18 cellular contexts compared by ENCODE assay signal in the genomic region with DNA sequence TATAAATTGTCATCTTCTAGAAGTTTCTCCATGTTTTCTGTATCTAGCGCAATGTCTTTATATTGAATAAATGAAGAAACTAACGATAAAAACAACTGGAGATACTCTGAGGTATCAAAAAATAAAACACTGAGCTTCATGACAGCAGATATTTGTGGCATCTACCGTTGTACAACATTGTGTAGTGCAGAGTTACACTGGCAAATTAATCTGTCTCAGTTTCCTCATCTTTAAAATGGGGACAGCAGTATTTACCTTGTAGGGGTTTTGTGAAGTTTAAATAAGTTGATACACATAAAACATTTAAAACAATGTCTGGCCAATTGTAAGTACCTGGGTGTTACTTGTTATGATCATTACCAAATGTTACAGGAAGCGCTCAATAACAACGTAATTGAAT. TPM values are rescaled to one million over a fixed set of nuclear protein-coding genes. Genes with fewer than 3 reads are reported as not detected.
DNase-seq lines count a peak whose midpoint lies in the region; ATAC-seq, FAIRE-seq and TF ChIP-seq lines count a peak whose summit lies in the region.
"Had no signal": no experiment of that assay in that cellular context is flagged by ENCODE, and none has a peak within 500 bp of the region (broad histone marks: within the 10 kb centered on the region; RNA-seq: fewer than 3 reads in every experiment).

No MANE protein-coding gene starts in this region.

- H3K4me2 ChIP-seq in Karpas-422 (ENCODE audit: low read depth, low read length, poor library complexity, severe bottlenecking) = peak overlapping the region; percentile 82
- no peak overlapping the region for H3K4me2 ChIP-seq in K562 (ENCODE audit: insufficient read depth, low read length)
- H3K4me2 ChIP-seq in smooth muscle cell = no peak overlapping the region

- TF ChIP-seq POLR2A in K562 (conservative IDR thresholded peaks at IDR 0.05) = no peak

- 84% methylated on average over 5 of the region's 5 CpGs for WGBS in K562 (ENCODE audit: insufficient coverage, low coverage, missing lambda C conversion rate)
- WGBS in smooth muscle cell (ENCODE audit: low lambda C conversion rate) = over 99% methylated on average over 5 of the region's 5 CpGs

- no peaks in the 10 kb centered on the region for H3K9me3 Mint-ChIP-seq in activated T-cell treated with anti-CD3 and anti-CD28 coated beads, Interleukin-2, amount 50 U/mL, for 72 hours
- peaks cover 2% of the 10 kb centered on the region for H3K9me3 Mint-ChIP-seq in activated CD4-positive, alpha-beta T cell treated with anti-CD3 and anti-CD28 coated beads, Interleukin-2, amount 10 ng/mL, durations not matched to agents 7 days and 5 days

- POLR2A ChIA-PET in K562 (lab: Yijun Ruan, JAX) = interaction anchor here (1.2 to 2.5 kb wide), 2 partner anchors 9 kb away, joined by 3 to 11 read pairs; no protein-coding TSS in a partner anchor
- POLR2A ChIA-PET in activated CD4-positive, alpha-beta T cell treated with anti-CD3 and anti-CD28 coated beads, Interleukin-2, amount 10 ng/mL, durations not matched to agents 7 days and 5 days (lab: Charles Lee) = no interaction called here

- no peak for ATAC-seq in activated T-cell treated with anti-CD3 and anti-CD28 coated beads, Interleukin-2, amount 50 U/mL, for 72 hours (replicated peaks in 1 of 2)
- no peak for ATAC-seq in K562
- ATAC-seq in SK-N-SH treated with all-trans-retinoic acid at 6 μM for 48 hours = no peak
- ATAC-seq in GM18858 (IDR thresholded peaks at IDR 0.05; ENCODE audit: unreplicated experiment) = no peak

- peak overlapping the region; percentile 93 for H3K27ac Mint-ChIP-seq in activated T-cell treated with anti-CD3 and anti-CD28 coated beads, Interleukin-2, amount 50 U/mL, for 72 hours
- no peak overlapping the region for H3K27ac Mint-ChIP-seq in activated CD4-positive, alpha-beta T cell treated with anti-CD3 and anti-CD28 coated beads, Interleukin-2, amount 10 ng/mL, durations not matched to agents 7 days and 5 days

- no peaks in the 10 kb centered on the region for H3K27me3 Mint-ChIP-seq in activated T-cell treated with anti-CD3 and anti-CD28 coated beads, Interleukin-2, amount 50 U/mL, for 72 hours (ENCODE audit: low read depth)
- no peaks in the 10 kb centered on the region for H3K27me3 Mint-ChIP-seq in activated CD4-positive, alpha-beta T cell treated with anti-CD3 and anti-CD28 coated beads, Interleukin-2, amount 10 ng/mL, durations not matched to agents 7 days and 5 days

- H4K20me1 ChIP-seq in Karpas-422 (ENCODE audit: insufficient read depth, low read depth, low read length) = peaks cover 94% of the 10 kb centered on the region
- peaks cover 7% of the 10 kb centered on the region; the same call in 1 of the 2 replicates for H4K20me1 ChIP-seq in K562 (replicated peaks; ENCODE audit: control insufficient read depth, insufficient read depth, low read length)
- H4K20me1 ChIP-seq in smooth muscle cell (ENCODE audit: low read depth) = peaks cover 100% of the 10 kb centered on the region

- no peak overlapping the region for H3K9ac ChIP-seq in Karpas-422 (ENCODE audit: low read length)
- no peak overlapping the region for H3K9ac ChIP-seq in K562 (ENCODE audit: insufficient read depth in 1 of 2, low read depth in 2 of 2, low read length in 2 of 2)
- no peak overlapping the region for H3K9ac ChIP-seq in smooth muscle cell (ENCODE audit: low read depth)

- in situ Hi-C loops in K562 (cut with MboI) = no loop called here

- no peaks in the 10 kb centered on the region for H3K9me3 ChIP-seq in Karpas-422 (ENCODE audit: low read length)
- H3K9me3 ChIP-seq in K562 (replicated peaks; ENCODE audit: control insufficient read depth, insufficient read depth, low read depth, low read length) = no peaks in the 10 kb centered on the region
- no peaks in the 10 kb centered on the region for H3K9me3 ChIP-seq in smooth muscle cell (replicated peaks; ENCODE audit: low read depth)
- H3K9me3 ChIP-seq: SJSA1 had no signal

- peaks cover 98% of the 10 kb centered on the region for H3K4me1 ChIP-seq in Karpas-422 (ENCODE audit: low read length)
- peaks cover 11 to 62% of the 10 kb centered on the region in 2 experiments for H3K4me1 ChIP-seq in K562 (replicated peaks in 1 of 2; ENCODE audit: control insufficient read depth in 2 of 2, insufficient read depth in 2 of 2, low read length in 2 of 2)
- peaks cover 66% of the 10 kb centered on the region for H3K4me1 ChIP-seq in smooth muscle cell (ENCODE audit: low read depth)

- H2AFZ ChIP-seq in Karpas-422 (ENCODE audit: low read length) (no peak overlapping the region), K562 (ENCODE audit: low read depth, low read length) (no peak overlapping the region), smooth muscle cell (ENCODE audit: low read depth) (no peak overlapping the region)

- no peaks in the 10 kb centered on the region for H3K27me3 ChIP-seq in Karpas-422 (ENCODE audit: low read length)
- H3K27me3 ChIP-seq in K562 (ENCODE audit: control insufficient read depth in 2 of 2, insufficient read depth in 2 of 2, low read length in 2 of 2) = no peaks in the 10 kb centered on the region
- H3K27me3 ChIP-seq in smooth muscle cell (ENCODE audit: low read depth) = no peaks in the 10 kb centered on the region
- H3K27me3 ChIP-seq: SJSA1 had no signal

- H3F3A ChIP-seq in smooth muscle cell (ENCODE audit: low read depth) = peaks cover 3% of the 10 kb centered on the region

- H3K36me3 ChIP-seq in Karpas-422 (ENCODE audit: insufficient read depth, low read length) (peaks cover 24% of the 10 kb centered on the region; the same call in 1 of the 2 replicates), K562 (ENCODE audit: control insufficient read depth, insufficient read depth, low read length) (peaks cover 11% of the 10 kb centered on the region; the same call in 1 of the 3 replicates), smooth muscle cell (ENCODE audit: low read depth) (no peaks in the 10 kb centered on the region)

- H3K27ac ChIP-seq in Karpas-422 (ENCODE audit: low read length) = peak overlapping the region; percentile 93
- H3K27ac ChIP-seq in K562 (ENCODE audit: extremely low read depth, low read depth, low read length) = peak overlapping the region; percentile 65; the same call in 1 of the 3 replicates
- peak overlapping the region; percentile 69 for H3K27ac ChIP-seq in smooth muscle cell (ENCODE audit: low read depth)
- H3K27ac ChIP-seq: C4-2B, SJSA1 had no signal

- H3K9me1 ChIP-seq in K562 (ENCODE audit: control insufficient read depth, insufficient read depth, low read length) = no peaks in the 10 kb centered on the region

- peaks cover 100% of the 10 kb centered on the region for H3K79me2 ChIP-seq in Karpas-422 (ENCODE audit: low read length)
- peaks cover 99% of the 10 kb centered on the region for H3K79me2 ChIP-seq in K562 (ENCODE audit: control insufficient read depth, insufficient read depth, low read length)
- peaks cover 100% of the 10 kb centered on the region for H3K79me2 ChIP-seq in smooth muscle cell (ENCODE audit: low read depth)

- no peak for TF ChIP-seq CTCF in K562 (IDR thresholded peaks at IDR 0.05 in 2 of 3, conservative IDR thresholded peaks at IDR 0.05 in 1 of 3; ENCODE audit: insufficient read depth in 2 of 3, low read depth in 1 of 3, low read length in 3 of 3)
- no peak for TF ChIP-seq CTCF in smooth muscle cell (IDR thresholded peaks at IDR 0.05; ENCODE audit: borderline replicate concordance, insufficient read depth, poor library complexity, severe bottlenecking)

- intact Hi-C loops in K562 (cut with micrococcal nuclease) = no loop called here

- CTCF ChIA-PET in K562 (lab: Yijun Ruan, JAX; ENCODE audit: low intra/inter-chr PET ratio) = no interaction called here
- CTCF ChIA-PET in activated CD4-positive, alpha-beta T cell treated with anti-CD3 and anti-CD28 coated beads, Interleukin-2, amount 10 ng/mL, durations not matched to agents 7 days and 5 days (lab: Charles Lee) = no interaction called here

- no peaks in the 10 kb centered on the region for H3K36me3 Mint-ChIP-seq in activated T-cell treated with anti-CD3 and anti-CD28 coated beads, Interleukin-2, amount 50 U/mL, for 72 hours (ENCODE audit: insufficient read depth in 2 of 2)
- peaks cover 15% of the 10 kb centered on the region for H3K36me3 Mint-ChIP-seq in activated CD4-positive, alpha-beta T cell treated with anti-CD3 and anti-CD28 coated beads, Interleukin-2, amount 10 ng/mL, durations not matched to agents 7 days and 5 days (ENCODE audit: low read depth)

- no peaks in the 10 kb centered on the region for H3K9me2 ChIP-seq in Karpas-422 (replicated peaks; ENCODE audit: insufficient read depth, low read length)

- TF ChIP-seq RAD21 in K562 (CRISPR knock-in tag; conservative IDR thresholded peaks at IDR 0.05 in 1 of 2, IDR thresholded peaks at IDR 0.05 in 1 of 2) = no peak

- no TSS peak for BruUV-seq in K562 (replicated peaks; lab: Mats Ljungman, UMichigan)

- DNase-seq in activated T-cell treated with anti-CD3 and anti-CD28 coated beads, Interleukin-2, amount 50 U/mL, for 72 hours = no peak
- no peak for DNase-seq in activated T-cell treated with anti-CD3 and anti-CD28 coated beads, Interleukin-2, amount 50 U/mL, for 48 hours
- no peak for DNase-seq in Karpas-422
- no peak for DNase-seq in K562 (ENCODE audit: extremely low read depth in 1 of 4, low spot score in 3 of 4)
- no peak for DNase-seq in smooth muscle cell (lab: John Stamatoyannopoulos, UW; ENCODE audit: unreplicated experiment)
- no peak for DNase-seq in activated CD4-positive, alpha-beta T cell treated with anti-CD3 and anti-CD28 coated beads, Interleukin-2, amount 10 ng/mL, durations not matched to agents 7 days and 5 days
- DNase-seq: 8988T, GF-D8, GOT3, NCI-H1436, NCI-H2081 treated with DMSO at 0.1 percent for 48 hours, NCI-H526 treated with DMSO at 0.1 percent for 48 hours, OCI-M1 had no signal

- no peak overlapping the region for H3K4me3 ChIP-seq in Karpas-422 (ENCODE audit: low read length)
- H3K4me3 ChIP-seq in K562 = no peak overlapping the region
- no peak overlapping the region for H3K4me3 ChIP-seq in smooth muscle cell
- H3K4me3 ChIP-seq: SJSA1 had no signal

- FAIRE-seq in K562 (lab: Jason Lieb, UNC) = no peak
- FAIRE-seq: D721Med had no signal

- peak overlapping the region in 1 of 2 donors; percentile 74 for H3K4me3 Mint-ChIP-seq in activated T-cell treated with anti-CD3 and anti-CD28 coated beads, Interleukin-2, amount 50 U/mL, for 72 hours
- H3K4me3 Mint-ChIP-seq in activated CD4-positive, alpha-beta T cell treated with anti-CD3 and anti-CD28 coated beads, Interleukin-2, amount 10 ng/mL, durations not matched to agents 7 days and 5 days = no peak overlapping the region

- no peak for TF ChIP-seq EP300 in K562 (IDR thresholded peaks at IDR 0.05; ENCODE audit: low read length)

- peaks cover 51% of the 10 kb centered on the region for H3K4me1 Mint-ChIP-seq in activated T-cell treated with anti-CD3 and anti-CD28 coated beads, Interleukin-2, amount 50 U/mL, for 72 hours (ENCODE audit: low read depth)
- H3K4me1 Mint-ChIP-seq in activated CD4-positive, alpha-beta T cell treated with anti-CD3 and anti-CD28 coated beads, Interleukin-2, amount 10 ng/mL, durations not matched to agents 7 days and 5 days = peaks cover 40% of the 10 kb centered on the region

RNA-seq across cellular contexts. Expression of gene ITGB1, which starts 10.4 kb away (rescaled TPM):
- 10 to 100 TPM; 52.3 to 91.2 TPM for total RNA-seq in activated T-cell treated with anti-CD3 and anti-CD28 coated beads, Interleukin-2, amount 50 U/mL, for 72 hours
- 526 and 559 TPM in 2 replicates for total RNA-seq in Karpas-422 (2014; rRNA removed; shearing (Covaris generic); ENCODE audit: low replicate concordance)
- total RNA-seq in K562 (2011; cell fraction: chromatin; rRNA removed; ENCODE audit: low replicate concordance) = 67.4 and 220 TPM in 2 replicates
- total RNA-seq in K562 (2011; cell fraction: nucleolus; rRNA removed) = 103 and 140 TPM in 2 replicates
- total RNA-seq in K562 (2011; cell fraction: nucleoplasm; rRNA removed) = 195 and 215 TPM in 2 replicates
- total RNA-seq in K562 (2014; rRNA removed) = 173 and 176 TPM in 2 replicates
- 172 and 199 TPM in 2 replicates for total RNA-seq in K562 (2014; rRNA removed; fragmentation: Illumina TruSeq; extraction: Trizol)
- 175 and 190 TPM in 2 replicates for total RNA-seq in K562 (2015; rRNA removed; fragmentation: Illumina TruSeq; extraction: Trizol)
- 155 and 160 TPM in 2 replicates for total RNA-seq in K562 (2021)
- polyA plus RNA-seq in K562 (2011; rRNA removed) = 135 and 194 TPM in 2 replicates
- polyA plus RNA-seq in K562 (2011; cell fraction: cytosol; rRNA removed) = 28.8 and 90.8 TPM in 2 replicates
- polyA plus RNA-seq in K562 (2011; cell fraction: nucleus; rRNA removed) = 26.1 and 44.3 TPM in 2 replicates
- polyA plus RNA-seq in K562 (2012) = 135 and 173 TPM in 2 replicates
- 144 and 149 TPM in 2 replicates for polyA plus RNA-seq in K562 (2014; fragmentation: Illumina TruSeq; extraction: Trizol)
- 10 to 100 TPM; 40.2 to 61.9 TPM for polyA plus RNA-seq in K562 (2014; fragmentation: Nextera tagmentation; extraction: Ambion mirVana)
- polyA plus RNA-seq in K562 (2014; rRNA removed) = 133 and 150 TPM in 2 replicates
- polyA minus RNA-seq in K562 (2011; rRNA and poly(A)+ RNA removed) = 277 and 287 TPM in 2 replicates
- 83.6 and 105 TPM in 2 replicates for polyA minus RNA-seq in K562 (2011; cell fraction: cytosol; rRNA and poly(A)+ RNA removed)
- polyA minus RNA-seq in K562 (2011; cell fraction: nucleus; rRNA and poly(A)+ RNA removed) = 35.9 and 78.5 TPM in 2 replicates
- total RNA-seq in smooth muscle cell = 2,267 and 2,867 TPM in 2 replicates
- polyA plus RNA-seq in smooth muscle cell = 674 and 859 TPM in 2 replicates
- 10 to 100 TPM; 89.4 to 98.4 TPM for total RNA-seq in activated CD4-positive, alpha-beta T cell treated with anti-CD3 and anti-CD28 coated beads, Interleukin-2, amount 10 ng/mL, durations not matched to agents 7 days and 5 days
